Comparison of ENCODE assay signal across 8 cellular contexts in the genomic region with DNA sequence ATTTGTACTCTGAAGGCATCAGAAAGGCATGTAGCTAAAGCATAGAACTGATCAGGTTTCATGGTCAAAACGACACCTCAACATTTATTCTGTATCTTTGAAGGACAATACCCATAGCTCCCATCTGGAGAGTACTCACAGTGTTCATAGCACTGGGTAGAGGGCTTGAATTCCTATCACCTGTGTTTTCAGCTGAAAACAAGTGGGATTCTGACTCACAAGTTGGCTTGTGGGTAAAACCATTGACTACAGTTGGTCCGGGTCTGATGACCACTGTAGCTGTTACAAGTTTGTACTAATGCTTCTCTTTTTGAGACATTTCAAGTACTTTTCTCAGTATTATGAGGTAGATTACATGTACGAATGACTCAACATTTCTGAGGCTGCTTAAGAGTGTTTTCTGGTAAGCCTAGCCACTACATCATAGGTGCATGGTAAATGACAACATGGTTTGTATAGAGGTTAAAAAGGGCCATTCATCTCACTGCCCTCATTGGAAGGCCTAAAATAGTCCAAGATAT.
DNase-seq lines count a peak whose midpoint lies in the region; ATAC-seq and FAIRE-seq lines count a peak whose summit lies in the region.

No MANE protein-coding gene starts in this region.

- H3K4me1 Mint-ChIP-seq in T-helper 17 cell, result peaks cover 24% of the 10 kb centered on the region
- peaks cover 4 to 68% (median 23%) of the 10 kb centered on the region in 4 donors for H3K4me1 Mint-ChIP-seq in naive thymus-derived CD8-positive, alpha-beta T cell

- no peaks in the 10 kb centered on the region for H3K27me3 Mint-ChIP-seq in T-helper 17 cell
- no peaks in the 10 kb centered on the region for H3K27me3 Mint-ChIP-seq in naive thymus-derived CD8-positive, alpha-beta T cell

- no peak for FAIRE-seq in urothelium cell line (lab: Jason Lieb, UNC)
- FAIRE-seq in GM19239 (lab: Jason Lieb, UNC), result no peak

- POLR2A ChIA-PET in naive thymus-derived CD8-positive, alpha-beta T cell (lab: Charles Lee), result no interaction called here

- peaks cover 2% of the 10 kb centered on the region for H3K36me3 Mint-ChIP-seq in T-helper 17 cell (ENCODE audit: low read depth)
- H3K36me3 Mint-ChIP-seq in naive thymus-derived CD8-positive, alpha-beta T cell, result no peaks in the 10 kb centered on the region

- peak overlapping the region; percentile 41 for H3K4me3 Mint-ChIP-seq in T-helper 17 cell
- peak overlapping the region in 2 of 10 donors; percentile 30 to 36 for H3K4me3 Mint-ChIP-seq in naive thymus-derived CD8-positive, alpha-beta T cell

- H3K9me3 Mint-ChIP-seq in naive thymus-derived CD8-positive, alpha-beta T cell, result no peaks in the 10 kb centered on the region

- H3K9me3 ChIP-seq in T-helper 17 cell (ENCODE audit: control insufficient read depth, low read length, poor library complexity, severe bottlenecking), result no peaks in the 10 kb centered on the region

- H3K27ac Mint-ChIP-seq in T-helper 17 cell, result peak overlapping the region; percentile 91
- H3K27ac Mint-ChIP-seq in naive thymus-derived CD8-positive, alpha-beta T cell, result peak overlapping the region in 4 of 10 donors; percentile 15 to 89 (median 38)

- DNase-seq in ELR (ENCODE audit: low read depth), result peak; percentile 31
- DNase-seq in T-helper 17 cell, result no peak
- peak; percentile 74 for DNase-seq in glomerular visceral epithelial cell (ENCODE audit: extremely low spot score)
- DNase-seq in urothelium cell line (ENCODE audit: low spot score), result peak; percentile 44
- no peak for DNase-seq in naive thymus-derived CD8-positive, alpha-beta T cell
- DNase-seq in HPDE6-E6E7 (ENCODE audit: extremely low spot score), result no peak
- DNase-seq in GM19239 (ENCODE audit: insufficient read length, low spot score), result no peak

- peak; percentile 33 for ATAC-seq in HG02840 (IDR thresholded peaks at IDR 0.05; ENCODE audit: low FRiP score, unreplicated experiment)
- peak; percentile 20 for ATAC-seq in T-helper 17 cell
- no peak for ATAC-seq in naive thymus-derived CD8-positive, alpha-beta T cell

Comparison
In these comparisons a context has a peak if more than half of its experiments do, and no peak if none do; other contexts are left out.
1. DNase-seq: peak in ELR (single experiment), glomerular visceral epithelial cell (single experiment) and urothelium cell line (single experiment); none in T-helper 17 cell (0 of 3), naive thymus-derived CD8-positive, alpha-beta T cell (0 of 10), HPDE6-E6E7 (single experiment) and GM19239 (single experiment).
2. ATAC-seq: peak in HG02840 (single experiment) and T-helper 17 cell (single experiment); none in naive thymus-derived CD8-positive, alpha-beta T cell (0 of 2).